Comparison of ENCODE assay signal across 8 cellular contexts in genomic region chr1:161225534-161226319, GRCh38. TPM values are rescaled to one million over a fixed set of nuclear protein-coding genes. Genes with fewer than 3 reads are reported as not detected.
DNase-seq lines count a peak whose midpoint lies in the region; ATAC-seq, FAIRE-seq and TF ChIP-seq lines count a peak whose summit lies in the region.

Gene TOMM40L, plus strand, starts transcription at chr1:161226060. Its CDS starts 430 bp downstream, at chr1:161226490.

- H3K27me3 ChIP-seq in HUES48 (ENCODE audit: control insufficient read depth, insufficient read depth, low read length) (no peaks in the 10 kb centered on the region), NT2/D1 (ENCODE audit: insufficient read depth, insufficient read length) (no peaks in the 10 kb centered on the region)

- DNase-seq in D721Med (ENCODE audit: insufficient read length, low spot score) (peak; percentile 87), NT2/D1 (ENCODE audit: low read depth, low spot score) (peak; percentile 99)
- peak; percentile 81 for DNase-seq in activated CD8-positive, alpha-beta memory T cell treated with anti-CD3 and anti-CD28 coated beads, Interleukin-2, amount 50 U/mL, for 1 hour (ENCODE audit: extremely low read depth)
- DNase-seq in stimulated activated CD8-positive, alpha-beta memory T cell treated with anti-CD3 and anti-CD28 coated beads, Interleukin-15, amount 100 ng/mL, for 4 hours (ENCODE audit: low read depth in 2 of 2): peak; percentile 69 to 87

- H3K9ac ChIP-seq in HUES48 (ENCODE audit: low read depth, low read length) (peak within 1 kb of the TSS; percentile 54; the same call in 1 of the 2 replicates), NT2/D1 (ENCODE audit: insufficient read length, low read depth) (peak within 1 kb of the TSS; percentile 81)

- H3K4me1 ChIP-seq in HUES48 (ENCODE audit: control insufficient read depth, insufficient read depth, low read length) (peaks cover 15% of the 10 kb centered on the region), NT2/D1 (ENCODE audit: insufficient read depth, insufficient read length) (peaks cover 16% of the 10 kb centered on the region), mesodermal cell (ENCODE audit: control insufficient read depth, insufficient read depth, low read length, poor library complexity, severe bottlenecking) (peaks cover 10% of the 10 kb centered on the region)

- FAIRE-seq in D721Med (lab: Jason Lieb, UNC) (peak; percentile 94), endometrium (lab: Jason Lieb, UNC) (peak; percentile 99)

- H3K27ac ChIP-seq in HUES48 (ENCODE audit: low read depth, low read length) (peak within 1 kb of the TSS; percentile 30), mesodermal cell (ENCODE audit: low read depth, low read length, severe bottlenecking) (peak within 1 kb of the TSS; percentile 13)

- WGBS in mesodermal cell (ENCODE audit: insufficient coverage in 2 of 2), 2 experiments: 0 to 5% methylated on average over 4 to 7 of the region's 16 CpGs

- H3K36me3 ChIP-seq in HUES48 (ENCODE audit: control insufficient read depth, insufficient read depth, low read length) (peaks cover 25% of the 10 kb centered on the region), NT2/D1 (ENCODE audit: insufficient read depth, insufficient read length, low read length) (peaks cover 30% of the 10 kb centered on the region), mesodermal cell (ENCODE audit: control insufficient read depth, insufficient read depth, low read length) (peaks cover 18% of the 10 kb centered on the region)

- peak; percentile 84 for TF ChIP-seq CTCF in D721Med (IDR thresholded peaks at IDR 0.05; ENCODE audit: insufficient read depth, missing control alignments)

- ATAC-seq in GM21390 (IDR thresholded peaks at IDR 0.05; ENCODE audit: unreplicated experiment): peak; percentile 92

- H3K9me3 ChIP-seq in HUES48 (ENCODE audit: control insufficient read depth, insufficient read depth, low read length) (no peaks in the 10 kb centered on the region), NT2/D1 (ENCODE audit: insufficient read depth, low read length) (no peaks in the 10 kb centered on the region), mesodermal cell (ENCODE audit: control insufficient read depth, low read length) (no peaks in the 10 kb centered on the region)

- H3K4me3 ChIP-seq in HUES48 (ENCODE audit: low read depth, low read length) (peak within 1 kb of the TSS; percentile 86), NT2/D1 (ENCODE audit: insufficient read length, low read depth) (peak within 1 kb of the TSS; percentile 79), mesodermal cell (ENCODE audit: extremely low read depth, insufficient read depth, low read length, poor library complexity, severe bottlenecking) (peak within 1 kb of the TSS; percentile 70)

RNA-seq across cellular contexts. Expression of gene TOMM40L, which starts in this region (rescaled TPM):
- polyA plus RNA-seq in mesodermal cell (2013, experiment 1 of 2): 8.6 TPM
- polyA plus RNA-seq in mesodermal cell (2013, experiment 2 of 2): 7.5 TPM

Comparison
In these comparisons a context has a peak if more than half of its experiments do, and no peak if none do; other contexts are left out.
1. Peak in every context shown above with its lines: DNase-seq, ATAC-seq, H3K4me3 ChIP-seq and H3K27ac ChIP-seq.